In genomic region chr1:119853155-119853554, GRCh38 we compare ENCODE assay signal across 1 cellular context.
TF ChIP-seq lines count a peak whose summit lies in the region.

No MANE protein-coding gene starts in this region.

TF ChIP-seq in IMR-90, 13 proteins besides CTCF, POLR2A, EP300 and RAD21:
- TF ChIP-seq CEBPB (IDR thresholded peaks at IDR 0.05; ENCODE audit: low read depth, low read length) (no peak), FOS (IDR thresholded peaks at IDR 0.05; ENCODE audit: low read depth, low read length) (no peak), MAFK (IDR thresholded peaks at IDR 0.05; ENCODE audit: low read depth, low read length) (no peak), BHLHE40 (IDR thresholded peaks at IDR 0.05; ENCODE audit: low read depth, low read length) (no peak), NFE2L2 (IDR thresholded peaks at IDR 0.05; ENCODE audit: low read depth, low read length) (no peak), RFX5 (IDR thresholded peaks at IDR 0.05; ENCODE audit: low read depth, low read length) (no peak), ELK1 (IDR thresholded peaks at IDR 0.05; ENCODE audit: borderline replicate concordance, low read depth, low read length) (no peak), SMC3 (IDR thresholded peaks at IDR 0.05; ENCODE audit: low read depth, low read length) (no peak), RCOR1 (IDR thresholded peaks at IDR 0.05; ENCODE audit: insufficient replicate concordance, low read length) (no peak), USF2 (IDR thresholded peaks at IDR 0.05; ENCODE audit: low read depth, low read length) (no peak), MAZ (IDR thresholded peaks at IDR 0.05; ENCODE audit: borderline replicate concordance, low read depth, low read length) (no peak), MXI1 (IDR thresholded peaks at IDR 0.05; ENCODE audit: borderline replicate concordance, low read depth, low read length) (no peak), CHD1 (IDR thresholded peaks at IDR 0.05; ENCODE audit: low read depth, low read length) (no peak)
